ENCODE assay signal across 8 cellular contexts in the genomic region with DNA sequence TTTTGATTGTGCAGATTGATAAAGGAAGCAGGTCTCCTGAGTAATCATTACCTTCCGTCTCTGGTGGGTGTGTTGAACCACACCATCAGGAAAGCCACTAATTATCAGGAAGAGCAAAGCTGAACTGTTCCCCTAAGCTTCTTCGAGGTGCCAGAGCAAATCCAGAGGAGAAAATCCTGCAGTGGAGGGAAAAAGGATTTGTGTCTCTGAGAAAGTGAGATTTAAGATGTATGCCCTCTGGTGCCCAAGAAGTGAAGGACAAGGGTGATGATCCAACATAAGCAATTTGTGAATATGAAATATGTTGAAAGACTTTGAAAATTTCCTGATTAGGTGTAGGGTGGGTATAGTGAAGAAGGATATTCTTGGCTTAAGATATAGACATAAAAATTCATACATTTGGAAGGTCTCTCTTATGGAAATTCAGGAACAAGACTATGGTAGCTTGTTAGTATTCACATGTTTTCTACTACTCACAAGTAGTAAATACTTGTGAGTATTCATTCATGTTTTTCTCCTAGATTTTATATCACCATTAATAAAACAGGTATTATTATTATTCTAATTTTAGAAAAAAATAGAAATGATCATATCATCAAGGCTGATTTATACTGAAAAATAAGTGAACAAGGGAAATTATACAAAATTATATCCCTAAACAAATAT. TPM values are rescaled to one million over a fixed set of nuclear protein-coding genes. Genes with fewer than 3 reads are reported as not detected.
DNase-seq lines count a peak whose midpoint lies in the region; ATAC-seq and TF ChIP-seq lines count a peak whose summit lies in the region.

No MANE protein-coding gene starts in this region.

- H3K27ac ChIP-seq in AG04450 (ENCODE audit: low read depth, low read length) (no peak overlapping the region), left lung (no peak overlapping the region), tibial nerve (peak overlapping the region in 2 of 4 donors; percentile 17 to 22)

- no peak overlapping the region for H3K4me3 ChIP-seq in AG04450 (ENCODE audit: low read depth, low read length)
- H3K4me3 ChIP-seq in GM12865 (ENCODE audit: low read depth, low read length) = peak overlapping the region; percentile 27
- no peak overlapping the region for H3K4me3 ChIP-seq in left lung
- H3K4me3 ChIP-seq in tibial nerve = no peak overlapping the region

- WGBS in tibial nerve, 2 donors = 9 to 12% methylated on average over 2 of the region's 2 CpGs

- TF ChIP-seq CTCF in AG04450 (IDR thresholded peaks at IDR 0.05; ENCODE audit: low read depth, low read length) (peak; percentile 80), GM12865 (IDR thresholded peaks at IDR 0.05; ENCODE audit: insufficient read depth, low read depth, low read length, missing control alignments) (peak; percentile 60), left lung (IDR thresholded peaks at IDR 0.05) (peak; percentile 59 to 62), tibial nerve (IDR thresholded peaks at IDR 0.05) (peak; percentile 57 to 87 (median 65))

- H3K4me1 ChIP-seq in left lung = peaks cover 0 to 6% of the 10 kb centered on the region in 2 donors
- peaks cover 0 to 7% (median 3%) of the 10 kb centered on the region in 4 donors for H3K4me1 ChIP-seq in tibial nerve

- no peak for TF ChIP-seq POLR2A in tibial nerve (IDR thresholded peaks at IDR 0.05)

- intact Hi-C loops in left lung (cut with DNase I) = loop anchor here in 1 of 2 donors (10.0 kb wide), 1 partner anchor 193 kb away; no protein-coding TSS in a partner anchor

- CTCF ChIA-PET in AG04450 (lab: Charles Lee) = interaction anchor here (0.5 to 6.0 kb wide), 54 partner anchors 8 to 1486 kb away, joined by 3 to 89 read pairs (median 4); a partner anchor contains a TSS

- peak; percentile 88 for ATAC-seq in left lung

- H3K27me3 ChIP-seq in AG04450 (ENCODE audit: control insufficient read depth, insufficient read depth, low read length) = no peaks in the 10 kb centered on the region
- no peaks in the 10 kb centered on the region for H3K27me3 ChIP-seq in left lung
- H3K27me3 ChIP-seq in tibial nerve = no peaks in the 10 kb centered on the region

- POLR2A ChIA-PET in AG04450 (lab: Yijun Ruan, JAX) = interaction anchor here (1.4 kb wide), 1 partner anchor 59 kb away, joined by 4 read pairs; a partner anchor contains a TSS

- no peaks in the 10 kb centered on the region for H3K9me3 ChIP-seq in AG04450 (ENCODE audit: control insufficient read depth, insufficient read depth, low read length)
- peaks cover 0 to 13% of the 10 kb centered on the region in 2 donors for H3K9me3 ChIP-seq in left lung
- peaks cover 0 to 16% (median 3%) of the 10 kb centered on the region in 4 donors for H3K9me3 ChIP-seq in tibial nerve

- TF ChIP-seq EP300 in tibial nerve (IDR thresholded peaks at IDR 0.05) = peak in 1 of 2 donors; percentile 28

- DNase-seq in AG04450 (ENCODE audit: low read depth, low spot score) = peak; percentile 45
- peak; percentile 76 for DNase-seq in GM12865 (ENCODE audit: low read depth)
- DNase-seq in M059J (ENCODE audit: low read depth) = peak; percentile 78
- DNase-seq in RPMI8226 = peak; percentile 72
- peak; percentile 36 to 84 for DNase-seq in dermis microvascular lymphatic vessel endothelial cell (ENCODE audit: low read depth in 2 of 2)
- no peak for DNase-seq in left lung
- DNase-seq in tibial nerve (ENCODE audit: low spot score in 2 of 2) = peak; percentile 36 to 87
- DNase-seq in activated gamma-delta T cell treated with Interleukin-2 at 50 U/mL for 16 hours = no peak

- no peaks in the 10 kb centered on the region for H3K36me3 ChIP-seq in left lung
- H3K36me3 ChIP-seq in tibial nerve = no peaks in the 10 kb centered on the region

RNA-seq across cellular contexts. Expression of a gene that starts 34.8 kb away (rescaled TPM):
- polyA plus RNA-seq in AG04450 (2011; rRNA removed) = 43.5 and 56.0 TPM in 2 replicates
- polyA minus RNA-seq in AG04450 (2011; rRNA and poly(A)+ RNA removed) = 10.5 and 15.2 TPM in 2 replicates
- total RNA-seq in M059J (2014; rRNA removed; shearing (Covaris generic)) = 31.3 and 64.5 TPM in 2 replicates
- total RNA-seq in dermis microvascular lymphatic vessel endothelial cell (22.4 and 23.1 TPM in 2 replicates), left lung (10 to 100 TPM; 43.1 to 44.7 TPM), tibial nerve (10 to 100 TPM; 18.6 to 28.2 (median 22.3) TPM)

RNA-seq across cellular contexts. Expression of a gene that starts 59.7 kb away (rescaled TPM):
- polyA plus RNA-seq in AG04450 (2011; rRNA removed) = 161 and 164 TPM in 2 replicates
- 209 and 230 TPM in 2 replicates for polyA minus RNA-seq in AG04450 (2011; rRNA and poly(A)+ RNA removed)
- total RNA-seq in M059J (2014; rRNA removed; shearing (Covaris generic)) = 25.0 and 36.4 TPM in 2 replicates
- 94.6 and 213 TPM in 2 replicates for total RNA-seq in dermis microvascular lymphatic vessel endothelial cell
- total RNA-seq in left lung = 10 to 100 TPM; 74.2 to 76.6 TPM
- total RNA-seq in tibial nerve = 100 to 1,000 TPM in 2 of 4 donors, 10 to 100 TPM in 2; 86.5 to 130 (median 113) TPM

Comparison
In these comparisons a context has a peak if more than half of its experiments do, and no peak if none do; other contexts are left out.
1. DNase-seq: peak in AG04450 (single experiment), GM12865 (single experiment), M059J (single experiment), RPMI8226 (single experiment), dermis microvascular lymphatic vessel endothelial cell (2 of 2) and tibial nerve (2 of 2); none in left lung (0 of 2) and activated gamma-delta T cell treated with Interleukin-2 at 50 U/mL for 16 hours (single experiment).
2. Peak in every context shown above with its lines, with median percentiles within 50 percentile points of each other: CTCF ChIP-seq.